Comparison of ENCODE assay signal across 29 cellular contexts in the genomic region with DNA sequence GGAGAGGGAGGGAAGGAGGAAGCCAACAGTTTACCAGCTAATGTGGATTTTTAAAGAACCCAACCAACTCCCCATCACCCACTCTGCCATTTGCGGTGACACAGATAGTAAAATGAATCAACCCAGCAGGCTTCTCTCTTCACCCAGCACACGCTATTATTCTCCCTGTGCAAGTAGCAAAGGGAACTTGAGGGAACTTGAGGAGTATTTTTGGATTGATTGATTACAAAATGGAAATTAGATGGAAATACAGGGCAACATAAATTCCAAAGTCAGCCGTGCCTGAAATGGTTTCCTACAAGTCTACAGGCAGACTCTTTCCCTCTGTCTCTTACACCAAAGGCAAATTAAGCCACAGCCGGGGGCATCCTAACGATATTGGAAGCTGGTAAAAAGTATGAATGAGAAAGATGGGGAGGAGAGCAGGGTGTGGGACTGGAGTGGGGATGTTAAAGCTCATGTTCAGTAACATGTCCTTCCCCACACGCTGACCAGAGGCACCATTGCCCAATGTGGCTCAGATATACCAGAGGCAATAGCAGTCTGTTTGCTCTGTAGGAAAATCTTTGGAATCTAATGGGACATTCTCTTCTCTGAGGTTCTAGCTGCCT.
DNase-seq lines count a peak whose midpoint lies in the region; ATAC-seq and TF ChIP-seq lines count a peak whose summit lies in the region.
"Had no signal": no experiment of that assay in that cellular context is flagged by ENCODE, and none has a peak within 500 bp of the region (broad histone marks: within the 10 kb centered on the region; RNA-seq: fewer than 3 reads in every experiment).

No MANE protein-coding gene starts in this region.

- no peaks in the 10 kb centered on the region for H3K27me3 Mint-ChIP-seq in brain

- H3K36me3 ChIP-seq in BLaER1 = no peaks in the 10 kb centered on the region
- peaks cover 0 to 20% (median 9%) of the 10 kb centered on the region in 4 donors for H3K36me3 ChIP-seq in sigmoid colon
- H3K36me3 ChIP-seq: neutrophil had no signal

- no peak for TF ChIP-seq EP300 in sigmoid colon (IDR thresholded peaks at IDR 0.05)

- H3K27ac ChIP-seq in BLaER1 (no peak overlapping the region), layer of hippocampus (ENCODE audit: low read depth, low read length) (peak overlapping the region; percentile 64), sigmoid colon (peak overlapping the region in 3 of 4 donors; percentile 37 to 47 (median 44))
- H3K27ac ChIP-seq: A549, neutrophil, psoas muscle had no signal

- WGBS in sigmoid colon, 2 donors = 92 to 94% methylated on average over 6 of the region's 6 CpGs

- no peak for TF ChIP-seq POLR2A in sigmoid colon (IDR thresholded peaks at IDR 0.05)

- H3K27ac Mint-ChIP-seq in brain = peak overlapping the region in 4 of 5 experiments; percentile 17 to 81 (median 51)
- H3K27ac Mint-ChIP-seq: activated naive CD4-positive, alpha-beta T cell treated with anti-CD3 and anti-CD28 coated beads, Interleukin-2, amount 10 ng/mL, durations not matched to agents 7 days and 5 days; activated T-cell treated with anti-CD3 and anti-CD28 coated beads, Interleukin-2, amount 50 U/mL, for 72 hours; B cell; HFFc6 had no signal

- peak overlapping the region in 1 of 5 experiments; percentile 3 for H3K4me3 Mint-ChIP-seq in brain
- H3K4me3 Mint-ChIP-seq: activated naive CD4-positive, alpha-beta T cell treated with anti-CD3 and anti-CD28 coated beads, Interleukin-2, amount 10 ng/mL, durations not matched to agents 7 days and 5 days; activated T-cell treated with anti-CD3 and anti-CD28 coated beads, Interleukin-2, amount 50 U/mL, for 72 hours; B cell; HFFc6 had no signal

- ATAC-seq in GM21717 (IDR thresholded peaks at IDR 0.05; ENCODE audit: unreplicated experiment) = no peak
- ATAC-seq: A549; activated T-cell treated with anti-CD3 and anti-CD28 coated beads, Interleukin-2, amount 50 U/mL, for 72 hours; esophagus mucosa; PC-3; stimulated activated naive CD8-positive, alpha-beta T cell treated with anti-CD3 and anti-CD28 coated beads, Interleukin-15, Interleukin-2, amounts not matched to agents 100 U/mL and 50 U/mL, for 24 hours had no signal

- peaks cover 34% of the 10 kb centered on the region for H3K4me1 Mint-ChIP-seq in brain
- H3K4me1 Mint-ChIP-seq: activated naive CD4-positive, alpha-beta T cell treated with anti-CD3 and anti-CD28 coated beads, Interleukin-2, amount 10 ng/mL, durations not matched to agents 7 days and 5 days; B cell had no signal

- H3K9ac ChIP-seq in BLaER1 = no peak overlapping the region

- H4K20me1 ChIP-seq in BLaER1 = no peaks in the 10 kb centered on the region

- peaks cover 0 to 7% (median 0%) of the 10 kb centered on the region in 5 experiments for H3K9me3 Mint-ChIP-seq in brain
- H3K9me3 Mint-ChIP-seq: activated naive CD4-positive, alpha-beta T cell treated with anti-CD3 and anti-CD28 coated beads, Interleukin-2, amount 10 ng/mL, durations not matched to agents 7 days and 5 days; activated T-cell treated with anti-CD3 and anti-CD28 coated beads, Interleukin-2, amount 50 U/mL, for 72 hours; HFFc6 had no signal

- H3K4me3 ChIP-seq in BLaER1 = no peak overlapping the region
- no peak overlapping the region for H3K4me3 ChIP-seq in sigmoid colon
- H3K4me3 ChIP-seq: A549, psoas muscle had no signal

- peak overlapping the region; percentile 77 for H3K4me2 ChIP-seq in BLaER1
- H3K4me2 ChIP-seq: A549 had no signal

- intact Hi-C loops in sigmoid colon (cut with DNase I) = no loop called here

- H3K27me3 ChIP-seq in BLaER1 = no peaks in the 10 kb centered on the region
- H3K27me3 ChIP-seq in layer of hippocampus (ENCODE audit: control insufficient read depth, insufficient read depth, low read length) = no peaks in the 10 kb centered on the region
- no peaks in the 10 kb centered on the region for H3K27me3 ChIP-seq in sigmoid colon

- no peak for DNase-seq in sigmoid colon
- no peak for DNase-seq in SW480 (ENCODE audit: low spot score)
- no peak for DNase-seq in NOMO-1 (lab: John Stamatoyannopoulos, UW; ENCODE audit: unreplicated experiment in 2 of 2)
- no peak for DNase-seq in H4 (ENCODE audit: low spot score)
- DNase-seq: activated CD4-positive, alpha-beta T cell treated with anti-CD3 and anti-CD28 coated beads for 48 hours; activated naive CD4-positive, alpha-beta T cell treated with anti-CD3 and anti-CD28 coated beads, Interleukin-2, amount 10 ng/mL, durations not matched to agents 7 days and 5 days; activated T-cell treated with anti-CD3 and anti-CD28 coated beads, Interleukin-2, amount 50 U/mL, for 72 hours; aorta; COR-L47; DMS79; effector memory CD4-positive, alpha-beta T cell; glutamatergic neuron; HFFc6; NCI-H1694 treated with DMSO at 0.1 percent for 48 hours; NCI-H345; PC-3; psoas muscle; SHP77; stimulated activated CD4-positive, alpha-beta T cell treated with anti-CD3 and anti-CD28 coated beads, Interleukin-4, amount 100 ng/mL, for 4 hours; stimulated activated naive CD8-positive, alpha-beta T cell treated with anti-CD3 and anti-CD28 coated beads, Interleukin-15, Interleukin-2, amounts not matched to agents 100 U/mL and 50 U/mL, for 24 hours; SW 1271 had no signal

- H3K9me3 ChIP-seq in BLaER1 (no peaks in the 10 kb centered on the region), sigmoid colon (no peaks in the 10 kb centered on the region)
- H3K9me3 ChIP-seq: A549, neutrophil, psoas muscle had no signal

- H3K4me1 ChIP-seq in BLaER1 = peaks cover 33% of the 10 kb centered on the region
- H3K4me1 ChIP-seq in sigmoid colon = no peaks in the 10 kb centered on the region
- H3K4me1 ChIP-seq: A549, psoas muscle had no signal

- TF ChIP-seq CTCF in brain (conservative IDR thresholded peaks at IDR 0.05) = no peak
- TF ChIP-seq CTCF in sigmoid colon (IDR thresholded peaks at IDR 0.05) = no peak

- peaks cover 46% of the 10 kb centered on the region for H3K36me3 Mint-ChIP-seq in brain
- H3K36me3 Mint-ChIP-seq: activated naive CD4-positive, alpha-beta T cell treated with anti-CD3 and anti-CD28 coated beads, Interleukin-2, amount 10 ng/mL, durations not matched to agents 7 days and 5 days had no signal
